ENCODE assay signal across 26 cellular contexts in the genomic region with DNA sequence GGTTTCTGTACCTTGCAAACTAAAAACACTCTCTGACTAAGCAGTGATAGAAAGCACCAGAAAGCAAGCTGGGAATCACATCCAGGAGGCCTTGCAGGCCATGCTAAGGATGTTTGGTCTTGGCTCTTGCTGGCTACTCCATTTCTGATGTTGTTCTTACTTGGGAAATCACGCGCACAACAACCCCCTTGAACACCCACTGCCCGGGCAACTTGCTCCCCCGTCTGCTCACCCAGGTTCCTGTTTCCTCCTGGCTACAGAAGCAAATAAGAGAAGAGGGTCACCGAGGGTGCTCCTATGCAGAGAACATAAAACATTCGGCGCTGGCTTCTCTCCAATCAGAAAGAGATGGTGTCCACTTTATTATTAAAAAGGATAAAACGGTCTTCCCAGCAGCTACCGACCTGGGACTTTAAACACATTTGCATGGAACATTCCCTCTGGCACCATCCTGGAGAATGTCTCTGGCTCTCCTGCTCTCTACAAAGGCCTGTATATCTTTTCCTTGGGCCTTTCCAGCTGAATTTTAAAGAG.
"Had no signal": no experiment of that assay in that cellular context is flagged by ENCODE, and none has a peak within 500 bp of the region (broad histone marks: within the 10 kb centered on the region; RNA-seq: fewer than 3 reads in every experiment).

No MANE protein-coding gene starts in this region.

- H3K36me3 Mint-ChIP-seq: activated naive CD4-positive, alpha-beta T cell treated with anti-CD3 and anti-CD28 coated beads, Interleukin-2, amount 50 U/mL, for 24 hours; activated naive CD8-positive, alpha-beta T cell treated with anti-CD3 and anti-CD28 coated beads for 36 hours; WTC11 had no signal

- H3K4me3 ChIP-seq: adrenal gland, body of pancreas, gastrocnemius medialis, heart right ventricle had no signal

- H3K4me1 Mint-ChIP-seq: activated CD4-positive, alpha-beta memory T cell treated with anti-CD3 and anti-CD28 coated beads, Interleukin-2, amount 10 ng/mL, durations not matched to agents 7 days and 5 days; activated CD4-positive, alpha-beta T cell treated with anti-CD3 and anti-CD28 coated beads, Interleukin-2, amount 10 ng/mL, durations not matched to agents 7 days and 5 days; activated naive CD4-positive, alpha-beta T cell treated with anti-CD3 and anti-CD28 coated beads, Interleukin-2, amount 50 U/mL, for 24 hours; activated naive CD8-positive, alpha-beta T cell treated with anti-CD3 and anti-CD28 coated beads for 36 hours; activated naive CD8-positive, alpha-beta T cell treated with anti-CD3 and anti-CD28 coated beads, Interleukin-2, amount 50 U/mL, for 24 hours; activated T-helper 17 cell treated with anti-CD3 and anti-CD28 coated beads, Interleukin-2, amount 50 U/mL, for 72 hours had no signal

- H3K4me3 Mint-ChIP-seq: activated CD4-positive, alpha-beta memory T cell treated with anti-CD3 and anti-CD28 coated beads, Interleukin-2, amount 10 ng/mL, durations not matched to agents 7 days and 5 days; activated CD4-positive, alpha-beta T cell treated with anti-CD3 and anti-CD28 coated beads, Interleukin-2, amount 10 ng/mL, durations not matched to agents 7 days and 5 days; activated naive CD4-positive, alpha-beta T cell treated with anti-CD3 and anti-CD28 coated beads, Interleukin-2, amount 50 U/mL, for 24 hours; activated naive CD8-positive, alpha-beta T cell treated with anti-CD3 and anti-CD28 coated beads for 36 hours; activated naive CD8-positive, alpha-beta T cell treated with anti-CD3 and anti-CD28 coated beads, Interleukin-2, amount 50 U/mL, for 24 hours; activated T-cell treated with anti-CD3 and anti-CD28 coated beads, Interleukin-2, amount 50 U/mL, for 4 hours; activated T-helper 17 cell treated with anti-CD3 and anti-CD28 coated beads, Interleukin-2, amount 50 U/mL, for 72 hours; WTC11 had no signal

- DNase-seq: activated CD4-positive, alpha-beta memory T cell treated with anti-CD3 and anti-CD28 coated beads, Interleukin-2, amount 10 ng/mL, durations not matched to agents 7 days and 5 days; activated CD4-positive, alpha-beta T cell treated with anti-CD3 and anti-CD28 coated beads for 1 hour; activated CD4-positive, alpha-beta T cell treated with anti-CD3 and anti-CD28 coated beads for 4 hours; activated CD4-positive, alpha-beta T cell treated with anti-CD3 and anti-CD28 coated beads, Interleukin-2, amount 10 ng/mL, durations not matched to agents 7 days and 5 days; activated CD4-positive, alpha-beta T cell treated with anti-CD3 and anti-CD28 coated beads, Interleukin-2, amount 50 U/mL, for 4 hours; activated effector memory CD4-positive, alpha-beta T cell treated with Interleukin-2 at 50 U/mL for 16 hours; activated gamma-delta T cell treated with Interleukin-2 at 50 U/mL for 16 hours; activated naive CD4-positive, alpha-beta T cell treated with Interleukin-2 at 50 U/mL for 16 hours; activated naive CD8-positive, alpha-beta T cell treated with anti-CD3 and anti-CD28 coated beads for 36 hours; activated naive CD8-positive, alpha-beta T cell treated with anti-CD3 and anti-CD28 coated beads, Interleukin-2, amount 50 U/mL, for 24 hours; activated T-cell treated with anti-CD3 and anti-CD28 coated beads, Interleukin-2, amount 50 U/mL, for 4 hours; adrenal gland; amygdala; body of pancreas; caudate nucleus; effector CD8-positive, alpha-beta T cell; foreskin keratinocyte; gastrocnemius medialis; glutamatergic neuron; heart right ventricle; T-helper 2 cell had no signal

- ATAC-seq: activated naive CD8-positive, alpha-beta T cell treated with anti-CD3 and anti-CD28 coated beads, Interleukin-2, amount 50 U/mL, for 24 hours; activated T-cell treated with anti-CD3 and anti-CD28 coated beads, Interleukin-2, amount 50 U/mL, for 4 hours; activated T-helper 17 cell treated with anti-CD3 and anti-CD28 coated beads, Interleukin-2, amount 50 U/mL, for 72 hours; body of pancreas; esophagus mucosa; foreskin keratinocyte; gastrocnemius medialis; heart right ventricle; WTC11 had no signal

- H3K27me3 Mint-ChIP-seq: activated naive CD4-positive, alpha-beta T cell treated with anti-CD3 and anti-CD28 coated beads, Interleukin-2, amount 50 U/mL, for 24 hours; activated T-helper 17 cell treated with anti-CD3 and anti-CD28 coated beads, Interleukin-2, amount 50 U/mL, for 72 hours had no signal

- H3K27me3 ChIP-seq: adrenal gland, body of pancreas, foreskin keratinocyte, gastrocnemius medialis had no signal

- H3K4me1 ChIP-seq: adrenal gland, body of pancreas, foreskin keratinocyte, gastrocnemius medialis, heart right ventricle had no signal

- H3K36me3 ChIP-seq: adrenal gland, gastrocnemius medialis, heart right ventricle had no signal

- H3K27ac ChIP-seq: adrenal gland, body of pancreas, foreskin keratinocyte, gastrocnemius medialis, heart right ventricle, VCaP had no signal

- H3K9me3 ChIP-seq: adrenal gland, body of pancreas, gastrocnemius medialis had no signal

- H3K27ac Mint-ChIP-seq: activated CD4-positive, alpha-beta memory T cell treated with anti-CD3 and anti-CD28 coated beads, Interleukin-2, amount 10 ng/mL, durations not matched to agents 7 days and 5 days; activated CD4-positive, alpha-beta T cell treated with anti-CD3 and anti-CD28 coated beads, Interleukin-2, amount 10 ng/mL, durations not matched to agents 7 days and 5 days; activated naive CD4-positive, alpha-beta T cell treated with anti-CD3 and anti-CD28 coated beads, Interleukin-2, amount 50 U/mL, for 24 hours; activated naive CD8-positive, alpha-beta T cell treated with anti-CD3 and anti-CD28 coated beads for 36 hours; activated naive CD8-positive, alpha-beta T cell treated with anti-CD3 and anti-CD28 coated beads, Interleukin-2, amount 50 U/mL, for 24 hours; activated T-helper 17 cell treated with anti-CD3 and anti-CD28 coated beads, Interleukin-2, amount 50 U/mL, for 72 hours; WTC11 had no signal

- H3K9me3 Mint-ChIP-seq: activated CD4-positive, alpha-beta memory T cell treated with anti-CD3 and anti-CD28 coated beads, Interleukin-2, amount 10 ng/mL, durations not matched to agents 7 days and 5 days; activated CD4-positive, alpha-beta T cell treated with anti-CD3 and anti-CD28 coated beads, Interleukin-2, amount 10 ng/mL, durations not matched to agents 7 days and 5 days; activated naive CD4-positive, alpha-beta T cell treated with anti-CD3 and anti-CD28 coated beads, Interleukin-2, amount 50 U/mL, for 24 hours; activated naive CD8-positive, alpha-beta T cell treated with anti-CD3 and anti-CD28 coated beads for 36 hours; activated naive CD8-positive, alpha-beta T cell treated with anti-CD3 and anti-CD28 coated beads, Interleukin-2, amount 50 U/mL, for 24 hours; activated T-helper 17 cell treated with anti-CD3 and anti-CD28 coated beads, Interleukin-2, amount 50 U/mL, for 72 hours had no signal
